Comparison of ENCODE assay signal across 1 cellular context in the genomic region with DNA sequence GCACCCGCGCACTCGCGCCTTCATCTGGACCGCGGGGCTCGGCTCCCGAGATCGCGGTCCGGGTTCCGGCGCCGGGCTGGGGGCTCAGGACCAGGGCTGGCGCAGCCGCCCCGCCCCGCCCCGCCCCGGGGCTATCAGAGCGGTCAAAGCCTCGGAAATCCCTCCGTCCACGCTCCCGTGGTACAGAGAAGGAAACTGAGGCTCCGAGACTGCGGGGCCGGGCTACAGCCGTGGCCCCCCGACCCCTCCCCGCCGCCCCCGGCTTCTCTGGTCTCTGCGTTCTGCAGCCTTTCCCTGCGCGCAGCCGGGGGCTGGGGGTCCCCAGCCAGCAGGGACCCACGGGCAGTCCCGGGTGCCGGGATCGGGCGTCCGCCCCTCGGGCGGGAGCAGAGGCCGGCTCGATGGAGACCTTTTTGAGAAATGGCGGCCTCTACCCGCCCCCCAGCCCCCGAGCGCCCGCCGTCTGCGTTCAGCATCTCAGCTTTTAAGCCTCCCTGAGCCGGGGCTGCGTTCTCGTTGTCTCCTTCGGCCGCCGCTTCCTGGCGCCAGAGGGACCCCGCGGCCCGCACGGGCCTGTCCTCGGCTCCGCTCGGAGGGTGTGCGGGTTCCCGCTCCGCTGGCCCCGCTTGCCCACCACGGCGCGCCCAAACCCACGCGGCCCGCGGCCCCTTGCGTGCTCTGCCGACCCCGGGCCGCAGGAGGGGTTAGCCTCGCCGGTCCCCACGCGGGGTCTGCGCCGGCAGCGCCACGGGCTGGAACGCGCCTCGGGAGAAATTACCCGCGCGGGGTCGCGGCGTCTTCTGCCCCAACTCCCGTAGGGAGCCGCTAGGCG.
A peak's percentile ranks its signal among the peaks of the same experiment; 100 is the strongest.
TF ChIP-seq lines count a peak whose summit lies in the region.

No MANE protein-coding gene starts in this region.

TF ChIP-seq in K562, 482 proteins besides CTCF, POLR2A, EP300 and RAD21 (continued from another document):
- TF ChIP-seq, protein P1, sequence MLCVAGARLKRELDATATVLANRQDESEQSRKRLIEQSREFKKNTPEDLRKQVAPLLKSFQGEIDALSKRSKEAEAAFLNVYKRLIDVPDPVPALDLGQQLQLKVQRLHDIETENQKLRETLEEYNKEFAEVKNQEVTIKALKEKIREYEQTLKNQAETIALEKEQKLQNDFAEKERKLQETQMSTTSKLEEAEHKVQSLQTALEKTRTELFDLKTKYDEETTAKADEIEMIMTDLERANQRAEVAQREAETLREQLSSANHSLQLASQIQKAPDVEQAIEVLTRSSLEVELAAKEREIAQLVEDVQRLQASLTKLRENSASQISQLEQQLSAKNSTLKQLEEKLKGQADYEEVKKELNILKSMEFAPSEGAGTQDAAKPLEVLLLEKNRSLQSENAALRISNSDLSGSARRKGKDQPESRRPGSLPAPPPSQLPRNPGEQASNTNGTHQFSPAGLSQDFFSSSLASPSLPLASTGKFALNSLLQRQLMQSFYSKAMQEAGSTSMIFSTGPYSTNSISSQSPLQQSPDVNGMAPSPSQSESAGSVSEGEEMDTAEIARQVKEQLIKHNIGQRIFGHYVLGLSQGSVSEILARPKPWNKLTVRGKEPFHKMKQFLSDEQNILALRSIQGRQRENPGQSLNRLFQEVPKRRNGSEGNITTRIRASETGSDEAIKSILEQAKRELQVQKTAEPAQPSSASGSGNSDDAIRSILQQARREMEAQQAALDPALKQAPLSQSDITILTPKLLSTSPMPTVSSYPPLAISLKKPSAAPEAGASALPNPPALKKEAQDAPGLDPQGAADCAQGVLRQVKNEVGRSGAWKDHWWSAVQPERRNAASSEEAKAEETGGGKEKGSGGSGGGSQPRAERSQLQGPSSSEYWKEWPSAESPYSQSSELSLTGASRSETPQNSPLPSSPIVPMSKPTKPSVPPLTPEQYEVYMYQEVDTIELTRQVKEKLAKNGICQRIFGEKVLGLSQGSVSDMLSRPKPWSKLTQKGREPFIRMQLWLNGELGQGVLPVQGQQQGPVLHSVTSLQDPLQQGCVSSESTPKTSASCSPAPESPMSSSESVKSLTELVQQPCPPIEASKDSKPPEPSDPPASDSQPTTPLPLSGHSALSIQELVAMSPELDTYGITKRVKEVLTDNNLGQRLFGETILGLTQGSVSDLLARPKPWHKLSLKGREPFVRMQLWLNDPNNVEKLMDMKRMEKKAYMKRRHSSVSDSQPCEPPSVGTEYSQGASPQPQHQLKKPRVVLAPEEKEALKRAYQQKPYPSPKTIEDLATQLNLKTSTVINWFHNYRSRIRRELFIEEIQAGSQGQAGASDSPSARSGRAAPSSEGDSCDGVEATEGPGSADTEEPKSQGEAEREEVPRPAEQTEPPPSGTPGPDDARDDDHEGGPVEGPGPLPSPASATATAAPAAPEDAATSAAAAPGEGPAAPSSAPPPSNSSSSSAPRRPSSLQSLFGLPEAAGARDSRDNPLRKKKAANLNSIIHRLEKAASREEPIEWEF (CRISPR knock-in tag; IDR thresholded peaks at IDR 0.05): no peak
- peak; percentile 6 for TF ChIP-seq FIP1L1 (IDR thresholded peaks at IDR 0.05; ENCODE audit: low read depth, low read length, poor library complexity, severe bottlenecking)
